Comparison of ENCODE assay signal across 11 cellular contexts in the genomic region with DNA sequence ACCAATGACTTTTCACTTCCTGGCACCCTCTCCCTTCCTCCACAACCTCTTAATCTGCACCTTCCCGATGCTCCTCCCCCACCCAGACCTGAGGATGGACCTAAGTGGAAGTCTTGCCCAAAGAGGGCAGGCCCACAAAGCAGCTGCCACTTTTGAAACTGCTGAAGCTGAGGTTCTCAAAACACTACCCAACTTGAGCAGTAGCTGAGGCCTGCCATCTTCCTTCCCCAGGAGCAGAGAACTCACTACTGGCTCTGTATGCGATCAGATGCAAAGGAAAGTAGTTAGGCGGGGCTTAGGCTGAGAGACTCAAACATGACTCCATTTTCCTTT. TPM values are rescaled to one million over a fixed set of nuclear protein-coding genes. Genes with fewer than 3 reads are reported as not detected.
DNase-seq lines count a peak whose midpoint lies in the region; ATAC-seq and TF ChIP-seq lines count a peak whose summit lies in the region.
"Had no signal": no experiment of that assay in that cellular context is flagged by ENCODE, and none has a peak within 500 bp of the region (broad histone marks: within the 10 kb centered on the region; RNA-seq: fewer than 3 reads in every experiment).

No MANE protein-coding gene starts in this region.

- H3K27ac Mint-ChIP-seq in activated CD8-positive, alpha-beta memory T cell treated with anti-CD3 and anti-CD28 coated beads, Interleukin-2, amount 10 ng/mL, durations not matched to agents 7 days and 5 days: no peak overlapping the region
- no peak overlapping the region for H3K27ac Mint-ChIP-seq in stimulated activated memory B cell treated with anti-CD40 and anti-IgM and Interleukin-4, amounts not matched to agents 10 μg/mL and 1 μg/mL and 100 μg/mL, for 72 hours
- H3K27ac Mint-ChIP-seq: HFFc6 had no signal

- CTCF ChIA-PET in activated CD8-positive, alpha-beta memory T cell treated with anti-CD3 and anti-CD28 coated beads, Interleukin-2, amount 10 ng/mL, durations not matched to agents 7 days and 5 days (lab: Charles Lee): interaction anchor here (0.8 to 1.8 kb wide), 5 partner anchors 13 to 208 kb away, joined by 3 to 12 read pairs (median 5); no protein-coding TSS in a partner anchor

- H3K9me3 ChIP-seq in SJSA1 (replicated peaks) (no peaks in the 10 kb centered on the region), hepatocyte (ENCODE audit: low read depth) (no peaks in the 10 kb centered on the region), thoracic aorta (no peaks in the 10 kb centered on the region)

- peaks cover 10% of the 10 kb centered on the region for H3K36me3 Mint-ChIP-seq in activated CD8-positive, alpha-beta memory T cell treated with anti-CD3 and anti-CD28 coated beads, Interleukin-2, amount 10 ng/mL, durations not matched to agents 7 days and 5 days
- H3K36me3 Mint-ChIP-seq in stimulated activated memory B cell treated with anti-CD40 and anti-IgM and Interleukin-4, amounts not matched to agents 10 μg/mL and 1 μg/mL and 100 μg/mL, for 72 hours: peaks cover 7% of the 10 kb centered on the region

- no peaks in the 10 kb centered on the region for H3K9me2 ChIP-seq in hepatocyte (replicated peaks; ENCODE audit: insufficient read depth)

- peak; percentile 18 for ATAC-seq in activated CD8-positive, alpha-beta memory T cell treated with anti-CD3 and anti-CD28 coated beads, Interleukin-2, amount 10 ng/mL, durations not matched to agents 7 days and 5 days
- no peak for ATAC-seq in thoracic aorta (ENCODE audit: insufficient number of reproducible peaks, low FRiP score, low read depth)
- ATAC-seq in GM18909 (IDR thresholded peaks at IDR 0.05; ENCODE audit: poor library complexity, unreplicated experiment): no peak
- ATAC-seq in stimulated activated memory B cell treated with anti-CD40 and anti-IgM and Interleukin-4, amounts not matched to agents 10 μg/mL and 1 μg/mL and 100 μg/mL, for 72 hours: no peak

- H3K4me3 Mint-ChIP-seq in activated CD8-positive, alpha-beta memory T cell treated with anti-CD3 and anti-CD28 coated beads, Interleukin-2, amount 10 ng/mL, durations not matched to agents 7 days and 5 days: no peak overlapping the region
- H3K4me3 Mint-ChIP-seq in stimulated activated memory B cell treated with anti-CD40 and anti-IgM and Interleukin-4, amounts not matched to agents 10 μg/mL and 1 μg/mL and 100 μg/mL, for 72 hours: no peak overlapping the region
- H3K4me3 Mint-ChIP-seq: HFFc6 had no signal

- peaks cover 64% of the 10 kb centered on the region for H3K79me2 ChIP-seq in hepatocyte

- TF ChIP-seq CTCF in hepatocyte (IDR thresholded peaks at IDR 0.05; ENCODE audit: poor library complexity) (no peak), thoracic aorta (IDR thresholded peaks at IDR 0.05) (no peak)

- H3K4me1 Mint-ChIP-seq in activated CD8-positive, alpha-beta memory T cell treated with anti-CD3 and anti-CD28 coated beads, Interleukin-2, amount 10 ng/mL, durations not matched to agents 7 days and 5 days: peaks cover 17% of the 10 kb centered on the region
- H3K4me1 Mint-ChIP-seq in stimulated activated memory B cell treated with anti-CD40 and anti-IgM and Interleukin-4, amounts not matched to agents 10 μg/mL and 1 μg/mL and 100 μg/mL, for 72 hours: peaks cover 21% of the 10 kb centered on the region

- H3K27me3 ChIP-seq in SJSA1 (replicated peaks) (no peaks in the 10 kb centered on the region), hepatocyte (no peaks in the 10 kb centered on the region), thoracic aorta (replicated peaks; ENCODE audit: insufficient read depth) (no peaks in the 10 kb centered on the region)

- H3K4me3 ChIP-seq in SJSA1 (peak overlapping the region; percentile 83), hepatocyte (peak overlapping the region; percentile 89), thoracic aorta (peak overlapping the region; percentile 88)

- H3K36me3 ChIP-seq in SJSA1 (peaks cover 37% of the 10 kb centered on the region), hepatocyte (replicated peaks; ENCODE audit: insufficient read depth, low read depth) (no peaks in the 10 kb centered on the region), thoracic aorta (no peaks in the 10 kb centered on the region)

- peak; percentile 64 for DNase-seq in activated CD8-positive, alpha-beta memory T cell treated with anti-CD3 and anti-CD28 coated beads, Interleukin-2, amount 10 ng/mL, durations not matched to agents 7 days and 5 days
- DNase-seq in activated CD8-positive, alpha-beta memory T cell treated with anti-CD3 and anti-CD28 coated beads for 24 hours: no peak
- no peak for DNase-seq in SJSA1 (ENCODE audit: low read depth in 1 of 2, low spot score in 2 of 2)
- no peak for DNase-seq in hepatocyte (ENCODE audit: low spot score)
- no peak for DNase-seq in thoracic aorta (ENCODE audit: low spot score)
- DNase-seq in effector CD8-positive, alpha-beta T cell (lab: John Stamatoyannopoulos, UW): no peak
- DNase-seq: Calu3, HFFc6 had no signal

- no peak overlapping the region for H2AFZ ChIP-seq in hepatocyte

- 89% methylated on average over 3 of the region's 3 CpGs for whole genome bisulfite sequencing in hepatocyte (ENCODE audit: low lambda C conversion rate, missing lambda C conversion rate)

- peaks cover 38% of the 10 kb centered on the region for H4K20me1 ChIP-seq in hepatocyte (ENCODE audit: insufficient read depth, poor library complexity, severe bottlenecking)

- no peaks in the 10 kb centered on the region for H3K9me3 Mint-ChIP-seq in activated CD8-positive, alpha-beta memory T cell treated with anti-CD3 and anti-CD28 coated beads, Interleukin-2, amount 10 ng/mL, durations not matched to agents 7 days and 5 days (ENCODE audit: low read depth)
- H3K9me3 Mint-ChIP-seq in stimulated activated memory B cell treated with anti-CD40 and anti-IgM and Interleukin-4, amounts not matched to agents 10 μg/mL and 1 μg/mL and 100 μg/mL, for 72 hours: no peaks in the 10 kb centered on the region
- H3K9me3 Mint-ChIP-seq: HFFc6 had no signal

- H3K4me1 ChIP-seq in SJSA1 (replicated peaks): peaks cover 14% of the 10 kb centered on the region
- H3K4me1 ChIP-seq in hepatocyte (ENCODE audit: insufficient read depth): peaks cover 26% of the 10 kb centered on the region
- H3K4me1 ChIP-seq in thoracic aorta (ENCODE audit: control insufficient read depth in 1 of 2, low read depth in 2 of 2): peaks cover 25 to 37% of the 10 kb centered on the region in 2 donors

- no peaks in the 10 kb centered on the region for H3K27me3 Mint-ChIP-seq in activated CD8-positive, alpha-beta memory T cell treated with anti-CD3 and anti-CD28 coated beads, Interleukin-2, amount 10 ng/mL, durations not matched to agents 7 days and 5 days
- no peaks in the 10 kb centered on the region for H3K27me3 Mint-ChIP-seq in stimulated activated memory B cell treated with anti-CD40 and anti-IgM and Interleukin-4, amounts not matched to agents 10 μg/mL and 1 μg/mL and 100 μg/mL, for 72 hours

- peak overlapping the region; percentile 95 for H3K4me2 ChIP-seq in hepatocyte

- no peak overlapping the region for H3K27ac ChIP-seq in SJSA1
- no peak overlapping the region for H3K27ac ChIP-seq in hepatocyte
- H3K27ac ChIP-seq in thoracic aorta: no peak overlapping the region

RNA-seq across cellular contexts. Expression of a gene that starts 1.5 kb away (rescaled TPM):
- total RNA-seq in activated CD8-positive, alpha-beta memory T cell treated with anti-CD3 and anti-CD28 coated beads, Interleukin-2, amount 10 ng/mL, durations not matched to agents 7 days and 5 days: 100 to 1,000 TPM; 151 to 152 TPM
- 28.2 and 68.1 TPM in 2 replicates for total RNA-seq in SJSA1 (2014; rRNA removed; shearing (Covaris generic))
- total RNA-seq in hepatocyte: 219 and 228 TPM in 2 replicates
- polyA plus RNA-seq in hepatocyte: 460 and 461 TPM in 2 replicates
- total RNA-seq in thoracic aorta: 10 to 100 TPM; 71.6 to 76.7 TPM

RNA-seq across cellular contexts. Expression of a gene that starts 40.7 kb away (rescaled TPM):
- total RNA-seq in activated CD8-positive, alpha-beta memory T cell treated with anti-CD3 and anti-CD28 coated beads, Interleukin-2, amount 10 ng/mL, durations not matched to agents 7 days and 5 days: not detected
- total RNA-seq in SJSA1 (2014; rRNA removed; shearing (Covaris generic)): not detected in 2 replicates
- total RNA-seq in hepatocyte: 0.08 TPM in 1 of 2 replicates, not detected in the other
- 1.1 TPM in 1 of 2 replicates, not detected in the other for polyA plus RNA-seq in hepatocyte
- 1 to 10 TPM; 4.3 TPM for total RNA-seq in thoracic aorta
- total RNA-seq: Calu3, HFFc6, NCI-H460 had no signal

RNA-seq across cellular contexts. Expression of a gene that starts 40.8 kb away (rescaled TPM):
- total RNA-seq in activated CD8-positive, alpha-beta memory T cell treated with anti-CD3 and anti-CD28 coated beads, Interleukin-2, amount 10 ng/mL, durations not matched to agents 7 days and 5 days: not detected
- not detected in 2 replicates for total RNA-seq in SJSA1 (2014; rRNA removed; shearing (Covaris generic))
- not detected in 2 replicates for total RNA-seq in hepatocyte
- polyA plus RNA-seq in hepatocyte: not detected in 2 replicates
- not detected for total RNA-seq in thoracic aorta
- total RNA-seq: Calu3, HFFc6, NCI-H460 had no signal
